Comparison of ENCODE assay signal across 8 cellular contexts in the genomic region with DNA sequence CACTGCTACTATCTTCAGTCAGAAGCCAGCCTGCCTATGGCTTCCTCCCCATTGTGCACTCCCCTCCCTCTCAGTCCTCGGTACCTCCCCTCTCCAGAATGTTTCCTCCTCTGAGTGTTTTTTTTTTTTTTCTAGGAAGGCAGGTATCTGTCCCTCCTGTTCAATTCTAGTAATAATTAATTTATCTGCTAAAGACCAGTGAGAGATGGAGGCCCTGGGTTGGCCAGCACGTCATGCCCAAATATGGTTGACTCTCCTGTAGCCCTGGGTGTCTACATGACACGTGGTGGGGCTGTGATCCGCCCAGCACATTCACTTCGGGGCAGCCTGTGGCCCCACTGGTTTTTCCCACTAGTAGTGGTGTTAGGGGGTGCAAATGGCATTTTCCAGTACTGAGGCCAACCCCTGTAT. TPM values are rescaled to one million over a fixed set of nuclear protein-coding genes. Genes with fewer than 3 reads are reported as not detected.
A peak's percentile ranks its signal among the peaks of the same experiment; 100 is the strongest.
DNase-seq lines count a peak whose midpoint lies in the region; ATAC-seq and TF ChIP-seq lines count a peak whose summit lies in the region.

No MANE protein-coding gene starts in this region.

- peaks cover 20% of the 10 kb centered on the region for H3K36me3 ChIP-seq in thoracic aorta

- no peaks in the 10 kb centered on the region for H3K9me3 Mint-ChIP-seq in activated T-cell treated with anti-CD3 and anti-CD28 coated beads, Interleukin-2, amount 50 U/mL, for 4 hours
- no peaks in the 10 kb centered on the region for H3K9me3 Mint-ChIP-seq in T-helper 2 cell treated with Interferon-gamma antibody and Interleukin-4, amounts not matched to agents 5 μg/mL and 100 μg/mL, for 36 hours

- H3K4me1 Mint-ChIP-seq in activated T-cell treated with anti-CD3 and anti-CD28 coated beads, Interleukin-2, amount 50 U/mL, for 4 hours (ENCODE audit: low read depth) = peaks cover 28% of the 10 kb centered on the region
- H3K4me1 Mint-ChIP-seq in T-helper 2 cell treated with Interferon-gamma antibody and Interleukin-4, amounts not matched to agents 5 μg/mL and 100 μg/mL, for 36 hours (ENCODE audit: low read depth) = peaks cover 18% of the 10 kb centered on the region

- TF ChIP-seq CTCF in foreskin fibroblast (IDR thresholded peaks at IDR 0.05; ENCODE audit: low read depth, low read length) (no peak), thoracic aorta (IDR thresholded peaks at IDR 0.05) (no peak)

- H3K9me3 ChIP-seq in thoracic aorta = no peaks in the 10 kb centered on the region

- peak overlapping the region; percentile 92 to 97 for H3K27ac ChIP-seq in thoracic aorta

- H3K27me3 ChIP-seq in thoracic aorta (replicated peaks; ENCODE audit: insufficient read depth) = no peaks in the 10 kb centered on the region

- H3K4me3 Mint-ChIP-seq in activated T-cell treated with anti-CD3 and anti-CD28 coated beads, Interleukin-2, amount 50 U/mL, for 4 hours = peak overlapping the region; percentile 75
- peak overlapping the region; percentile 82 for H3K4me3 Mint-ChIP-seq in T-helper 2 cell treated with Interferon-gamma antibody and Interleukin-4, amounts not matched to agents 5 μg/mL and 100 μg/mL, for 36 hours

- peak overlapping the region; percentile 58 to 92 for H3K4me3 ChIP-seq in foreskin fibroblast (ENCODE audit: low read depth in 1 of 2, low read length in 2 of 2)
- peak overlapping the region; percentile 83 for H3K4me3 ChIP-seq in thoracic aorta

- no peaks in the 10 kb centered on the region for H3K27me3 Mint-ChIP-seq in activated T-cell treated with anti-CD3 and anti-CD28 coated beads, Interleukin-2, amount 50 U/mL, for 4 hours (ENCODE audit: low read depth)
- no peaks in the 10 kb centered on the region for H3K27me3 Mint-ChIP-seq in T-helper 2 cell treated with Interferon-gamma antibody and Interleukin-4, amounts not matched to agents 5 μg/mL and 100 μg/mL, for 36 hours (ENCODE audit: low read depth)

- no peak for ATAC-seq in activated T-cell treated with anti-CD3 and anti-CD28 coated beads, Interleukin-2, amount 50 U/mL, for 4 hours
- no peak for ATAC-seq in thoracic aorta (ENCODE audit: insufficient number of reproducible peaks, low FRiP score, low read depth)
- no peak for ATAC-seq in HG02973 (IDR thresholded peaks at IDR 0.05; ENCODE audit: unreplicated experiment)

- H3K4me1 ChIP-seq in thoracic aorta (ENCODE audit: control insufficient read depth in 1 of 2, low read depth in 2 of 2) = peaks cover 10 to 30% of the 10 kb centered on the region in 2 donors

- no peak for DNase-seq in activated T-cell treated with anti-CD3 and anti-CD28 coated beads, Interleukin-2, amount 50 U/mL, for 4 hours
- no peak for DNase-seq in activated T-cell treated with anti-CD3 and anti-CD28 coated beads, Interleukin-2, amount 50 U/mL, for 1 hour
- no peak for DNase-seq in T-helper 2 cell treated with Interferon-gamma antibody and Interleukin-4, amounts not matched to agents 5 μg/mL and 100 μg/mL, for 36 hours (ENCODE audit: low spot score)
- no peak for DNase-seq in foreskin fibroblast
- no peak for DNase-seq in thoracic aorta (ENCODE audit: low spot score)
- no peak for DNase-seq in NK-92 treated with Interleukin-12 subunit alpha and Interleukin-12 subunit beta, amount 100 ng/mL, for 24 hours (lab: John Stamatoyannopoulos, UW)
- DNase-seq in NCI-H345 (lab: John Stamatoyannopoulos, UW) = no peak

- H3K27ac Mint-ChIP-seq in T-helper 2 cell treated with Interferon-gamma antibody and Interleukin-4, amounts not matched to agents 5 μg/mL and 100 μg/mL, for 36 hours = peak overlapping the region; percentile 80

- peaks cover 5% of the 10 kb centered on the region for H3K36me3 Mint-ChIP-seq in activated T-cell treated with anti-CD3 and anti-CD28 coated beads, Interleukin-2, amount 50 U/mL, for 4 hours (ENCODE audit: insufficient read depth)
- H3K36me3 Mint-ChIP-seq in T-helper 2 cell treated with Interferon-gamma antibody and Interleukin-4, amounts not matched to agents 5 μg/mL and 100 μg/mL, for 36 hours (ENCODE audit: low read depth) = peaks cover 21% of the 10 kb centered on the region

RNA-seq across cellular contexts. Expression of gene FLNA, which starts 1.8 kb away (rescaled TPM):
- 100 to 1,000 TPM; 765 to 924 (median 866) TPM for total RNA-seq in activated T-cell treated with anti-CD3 and anti-CD28 coated beads, Interleukin-2, amount 50 U/mL, for 4 hours
- total RNA-seq in thoracic aorta = over 10,000 TPM in 1 of 2 donors, 1,000 to 10,000 TPM in 1; 5,928 to 11,236 TPM

RNA-seq across cellular contexts. Expression of gene EMD, which starts 6.5 kb away (rescaled TPM):
- 100 to 1,000 TPM; 107 to 113 (median 111) TPM for total RNA-seq in activated T-cell treated with anti-CD3 and anti-CD28 coated beads, Interleukin-2, amount 50 U/mL, for 4 hours
- 10 to 100 TPM; 43.8 to 74.2 TPM for total RNA-seq in thoracic aorta

RNA-seq across cellular contexts. Expression of gene RPL10, which starts 25.6 kb away (rescaled TPM):
- 1,000 to 10,000 TPM; 3,297 to 3,503 (median 3,452) TPM for total RNA-seq in activated T-cell treated with anti-CD3 and anti-CD28 coated beads, Interleukin-2, amount 50 U/mL, for 4 hours
- total RNA-seq in thoracic aorta = 1,000 to 10,000 TPM; 2,221 to 4,479 TPM

RNA-seq across cellular contexts. Expression of gene DNASE1L1, which starts 36.4 kb away (rescaled TPM):
- 1 to 10 TPM; 4.0 to 7.3 (median 5.1) TPM for total RNA-seq in activated T-cell treated with anti-CD3 and anti-CD28 coated beads, Interleukin-2, amount 50 U/mL, for 4 hours
- total RNA-seq in thoracic aorta = 10 to 100 TPM; 39.9 to 41.8 TPM

RNA-seq across cellular contexts. Expression of gene TAFAZZIN, which starts 38.7 kb away (rescaled TPM):
- 10 to 100 TPM; 37.9 to 39.3 (median 38.2) TPM for total RNA-seq in activated T-cell treated with anti-CD3 and anti-CD28 coated beads, Interleukin-2, amount 50 U/mL, for 4 hours
- total RNA-seq in thoracic aorta = 10 to 100 TPM; 54.3 to 71.1 TPM

Comparison
In these comparisons a context has a peak if more than half of its experiments do, and no peak if none do; other contexts are left out.
1. RNA of gene FLNA, which starts 1.8 kb away (total RNA-seq): 5,928 to 11,236 TPM in thoracic aorta; 765 to 924 TPM in activated T-cell treated with anti-CD3 and anti-CD28 coated beads, Interleukin-2, amount 50 U/mL, for 4 hours; every median in the first group is over 4 times any median in the second.